In genomic region chr5:3325206-3325605, GRCh38 we compare ENCODE assay signal across 13 cellular contexts.
DNase-seq lines count a peak whose midpoint lies in the region; ATAC-seq, FAIRE-seq and TF ChIP-seq lines count a peak whose summit lies in the region.
"Had no signal": no experiment of that assay in that cellular context is flagged by ENCODE, and none has a peak within 500 bp of the region (broad histone marks: within the 10 kb centered on the region; RNA-seq: fewer than 3 reads in every experiment).

No MANE protein-coding gene starts in this region.

- H3K4me1 ChIP-seq in SK-N-SH (ENCODE audit: control insufficient read depth in 1 of 2, insufficient read depth in 2 of 2, low read depth in 1 of 2, low read length in 1 of 2) (no peaks in the 10 kb centered on the region), hepatocyte (ENCODE audit: insufficient read depth) (peaks cover 6% of the 10 kb centered on the region), subcutaneous abdominal adipose tissue (ENCODE audit: control insufficient read depth in 5 of 5, insufficient read depth in 5 of 5, low read length in 5 of 5) (peaks cover 0 to 27% (median 23%) of the 10 kb centered on the region in 5 donors)
- H3K4me1 ChIP-seq: A549 had no signal

- H3K4me2 ChIP-seq in SK-N-SH (0 out of 2 replicates have a peak overlapping the region, but pooled peaks have one; percentile 3), hepatocyte (peak overlapping the region; percentile 15)
- H3K4me2 ChIP-seq: A549 had no signal

- H3K27ac ChIP-seq in SK-N-SH (ENCODE audit: low read depth in 2 of 2, low read length in 1 of 2): no peak overlapping the region
- peak overlapping the region; percentile 56 for H3K27ac ChIP-seq in hepatocyte
- peak overlapping the region; percentile 74 for H3K27ac ChIP-seq in subcutaneous abdominal adipose tissue (ENCODE audit: low read depth, low read length)
- H3K27ac ChIP-seq: A549 had no signal

- WGBS in SK-N-SH (ENCODE audit: low lambda C conversion rate): 19% methylated on average over 20 of the region's 20 CpGs
- WGBS in hepatocyte (ENCODE audit: low lambda C conversion rate, missing lambda C conversion rate): 59% methylated on average over 20 of the region's 20 CpGs

- CTCF ChIA-PET in SK-N-SH (lab: Yijun Ruan, JAX): interaction anchor here (0.6 kb wide), 1 partner anchor 17 kb away, joined by 3 read pairs; no protein-coding TSS in a partner anchor

- DNase-seq in SK-N-SH: no peak
- peak; percentile 93 for DNase-seq in NCI-H524 treated with DMSO at 0.1 percent for 48 hours (lab: John Stamatoyannopoulos, UW)
- DNase-seq in hepatocyte (ENCODE audit: low spot score): peak; percentile 28
- no peak for DNase-seq in NCI-H2081 (lab: John Stamatoyannopoulos, UW)
- no peak for DNase-seq in RCC 7860 (ENCODE audit: low spot score)
- DNase-seq: activated CD4-positive, alpha-beta T cell treated with anti-CD3 and anti-CD28 coated beads for 1 hour; DMS 273 treated with DMSO at 0.1 percent for 48 hours; left colon had no signal

- H3K79me2 ChIP-seq in SK-N-SH (ENCODE audit: insufficient read depth) (no peaks in the 10 kb centered on the region), hepatocyte (no peaks in the 10 kb centered on the region)

- TF ChIP-seq EP300 in SK-N-SH (IDR thresholded peaks at IDR 0.05; ENCODE audit: borderline replicate concordance in 1 of 2, low read depth in 1 of 2, low read length in 1 of 2): no peak

- no peak for ATAC-seq in SK-N-SH treated with all-trans-retinoic acid at 6 μM for 48 hours
- ATAC-seq in GM18870 (IDR thresholded peaks at IDR 0.05; ENCODE audit: unreplicated experiment): no peak
- ATAC-seq: left colon had no signal

- no peak overlapping the region for H2AFZ ChIP-seq in SK-N-SH (ENCODE audit: low read depth)
- H2AFZ ChIP-seq in hepatocyte: no peak overlapping the region

- H3K36me3 ChIP-seq in SK-N-SH (replicated peaks in 1 of 2; ENCODE audit: control insufficient read depth in 1 of 2, insufficient read depth in 2 of 2, low read length in 1 of 2) (no peaks in the 10 kb centered on the region), hepatocyte (replicated peaks; ENCODE audit: insufficient read depth, low read depth) (no peaks in the 10 kb centered on the region), subcutaneous abdominal adipose tissue (ENCODE audit: control insufficient read depth in 5 of 5, insufficient read depth in 5 of 5, low read length in 5 of 5) (no peaks in the 10 kb centered on the region)

- H3K9me2 ChIP-seq in SK-N-SH (no peaks in the 10 kb centered on the region), hepatocyte (replicated peaks; ENCODE audit: insufficient read depth) (no peaks in the 10 kb centered on the region)

- TF ChIP-seq CTCF in SK-N-SH (IDR thresholded peaks at IDR 0.05) (no peak), hepatocyte (IDR thresholded peaks at IDR 0.05; ENCODE audit: poor library complexity) (no peak)

- H3K4me3 ChIP-seq in SK-N-SH (ENCODE audit: low read depth in 2 of 2, low read length in 1 of 2) (no peak overlapping the region), hepatocyte (no peak overlapping the region), subcutaneous abdominal adipose tissue (ENCODE audit: low read depth in 1 of 5, low read length in 5 of 5) (no peak overlapping the region)
- H3K4me3 ChIP-seq: A549 had no signal

- H3K9ac ChIP-seq in SK-N-SH: no peak overlapping the region
- H3K9ac ChIP-seq in subcutaneous abdominal adipose tissue (ENCODE audit: low read length in 5 of 5): peak overlapping the region in 1 of 5 donors; percentile 8

- H3K9me3 ChIP-seq in SK-N-SH: no peaks in the 10 kb centered on the region
- H3K9me3 ChIP-seq in hepatocyte (ENCODE audit: low read depth): no peaks in the 10 kb centered on the region
- H3K9me3 ChIP-seq in subcutaneous abdominal adipose tissue (ENCODE audit: control insufficient read depth in 5 of 5, low read length in 5 of 5): peaks cover 0 to 4% (median 2%) of the 10 kb centered on the region in 5 donors

- POLR2A ChIA-PET in SK-N-SH (lab: Yijun Ruan, JAX): no interaction called here

- H3K27me3 ChIP-seq in SK-N-SH (ENCODE audit: insufficient read depth) (peaks cover 33% of the 10 kb centered on the region), hepatocyte (no peaks in the 10 kb centered on the region), subcutaneous abdominal adipose tissue (ENCODE audit: control insufficient read depth in 5 of 5, insufficient read depth in 4 of 5, low read length in 5 of 5) (no peaks in the 10 kb centered on the region)

- peaks cover 5% of the 10 kb centered on the region for H3F3A ChIP-seq in SK-N-SH (replicated peaks; ENCODE audit: insufficient read depth)

- H4K20me1 ChIP-seq in SK-N-SH (ENCODE audit: insufficient read depth) (no peaks in the 10 kb centered on the region), hepatocyte (ENCODE audit: insufficient read depth, poor library complexity, severe bottlenecking) (no peaks in the 10 kb centered on the region)

- no peak for TF ChIP-seq RAD21 in SK-N-SH (IDR thresholded peaks at IDR 0.05; ENCODE audit: low read length)

- FAIRE-seq in RCC 7860 (lab: Jason Lieb, UNC): no peak
- FAIRE-seq: A549, GM12891 had no signal

TF ChIP-seq in SK-N-SH, 30 proteins besides CTCF, POLR2A, EP300 and RAD21:
- TF ChIP-seq FOSL2 (IDR thresholded peaks at IDR 0.05; ENCODE audit: borderline replicate concordance, low read depth): no peak
- no peak for TF ChIP-seq FOXJ3 (CRISPR knock-in tag; IDR thresholded peaks at IDR 0.05)
- no peak for TF ChIP-seq RXRA (IDR thresholded peaks at IDR 0.05; ENCODE audit: borderline replicate concordance, low read depth)
- TF ChIP-seq SMC3 (IDR thresholded peaks at IDR 0.05; ENCODE audit: low read depth, low read length): no peak
- TF ChIP-seq TEAD4 (IDR thresholded peaks at IDR 0.05; ENCODE audit: borderline replicate concordance, insufficient read depth): no peak

TF ChIP-seq in SK-N-SH treated with all-trans-retinoic acid at 6 μM for 48 hours, 23 proteins besides CTCF, POLR2A, EP300 and RAD21:
- TF ChIP-seq CSDC2 (CRISPR knock-in tag; IDR thresholded peaks at IDR 0.05) (no peak), ZFP3 (CRISPR knock-in tag; IDR thresholded peaks at IDR 0.05) (no peak), TCF4 (CRISPR knock-in tag; IDR thresholded peaks at IDR 0.05; ENCODE audit: borderline replicate concordance) (no peak), CREB5 (CRISPR knock-in tag; IDR thresholded peaks at IDR 0.05; ENCODE audit: low read depth) (no peak)
- TF ChIP-seq, protein P1, sequence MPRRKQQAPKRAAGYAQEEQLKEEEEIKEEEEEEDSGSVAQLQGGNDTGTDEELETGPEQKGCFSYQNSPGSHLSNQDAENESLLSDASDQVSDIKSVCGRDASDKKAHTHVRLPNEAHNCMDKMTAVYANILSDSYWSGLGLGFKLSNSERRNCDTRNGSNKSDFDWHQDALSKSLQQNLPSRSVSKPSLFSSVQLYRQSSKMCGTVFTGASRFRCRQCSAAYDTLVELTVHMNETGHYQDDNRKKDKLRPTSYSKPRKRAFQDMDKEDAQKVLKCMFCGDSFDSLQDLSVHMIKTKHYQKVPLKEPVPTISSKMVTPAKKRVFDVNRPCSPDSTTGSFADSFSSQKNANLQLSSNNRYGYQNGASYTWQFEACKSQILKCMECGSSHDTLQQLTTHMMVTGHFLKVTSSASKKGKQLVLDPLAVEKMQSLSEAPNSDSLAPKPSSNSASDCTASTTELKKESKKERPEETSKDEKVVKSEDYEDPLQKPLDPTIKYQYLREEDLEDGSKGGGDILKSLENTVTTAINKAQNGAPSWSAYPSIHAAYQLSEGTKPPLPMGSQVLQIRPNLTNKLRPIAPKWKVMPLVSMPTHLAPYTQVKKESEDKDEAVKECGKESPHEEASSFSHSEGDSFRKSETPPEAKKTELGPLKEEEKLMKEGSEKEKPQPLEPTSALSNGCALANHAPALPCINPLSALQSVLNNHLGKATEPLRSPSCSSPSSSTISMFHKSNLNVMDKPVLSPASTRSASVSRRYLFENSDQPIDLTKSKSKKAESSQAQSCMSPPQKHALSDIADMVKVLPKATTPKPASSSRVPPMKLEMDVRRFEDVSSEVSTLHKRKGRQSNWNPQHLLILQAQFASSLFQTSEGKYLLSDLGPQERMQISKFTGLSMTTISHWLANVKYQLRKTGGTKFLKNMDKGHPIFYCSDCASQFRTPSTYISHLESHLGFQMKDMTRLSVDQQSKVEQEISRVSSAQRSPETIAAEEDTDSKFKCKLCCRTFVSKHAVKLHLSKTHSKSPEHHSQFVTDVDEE (CRISPR knock-in tag; IDR thresholded peaks at IDR 0.05): no peak

Comparison
In these comparisons a context has a peak if more than half of its experiments do, and no peak if none do; other contexts are left out.
1. DNase-seq: peak in NCI-H524 treated with DMSO at 0.1 percent for 48 hours (single experiment) and hepatocyte (single experiment); none in SK-N-SH (single experiment), NCI-H2081 (0 of 2) and RCC 7860 (single experiment).
2. H3K27ac ChIP-seq: peak in hepatocyte (single experiment) and subcutaneous abdominal adipose tissue (single experiment); none in SK-N-SH (0 of 2).